ENCODE assay signal across 9 cellular contexts in the genomic region with DNA sequence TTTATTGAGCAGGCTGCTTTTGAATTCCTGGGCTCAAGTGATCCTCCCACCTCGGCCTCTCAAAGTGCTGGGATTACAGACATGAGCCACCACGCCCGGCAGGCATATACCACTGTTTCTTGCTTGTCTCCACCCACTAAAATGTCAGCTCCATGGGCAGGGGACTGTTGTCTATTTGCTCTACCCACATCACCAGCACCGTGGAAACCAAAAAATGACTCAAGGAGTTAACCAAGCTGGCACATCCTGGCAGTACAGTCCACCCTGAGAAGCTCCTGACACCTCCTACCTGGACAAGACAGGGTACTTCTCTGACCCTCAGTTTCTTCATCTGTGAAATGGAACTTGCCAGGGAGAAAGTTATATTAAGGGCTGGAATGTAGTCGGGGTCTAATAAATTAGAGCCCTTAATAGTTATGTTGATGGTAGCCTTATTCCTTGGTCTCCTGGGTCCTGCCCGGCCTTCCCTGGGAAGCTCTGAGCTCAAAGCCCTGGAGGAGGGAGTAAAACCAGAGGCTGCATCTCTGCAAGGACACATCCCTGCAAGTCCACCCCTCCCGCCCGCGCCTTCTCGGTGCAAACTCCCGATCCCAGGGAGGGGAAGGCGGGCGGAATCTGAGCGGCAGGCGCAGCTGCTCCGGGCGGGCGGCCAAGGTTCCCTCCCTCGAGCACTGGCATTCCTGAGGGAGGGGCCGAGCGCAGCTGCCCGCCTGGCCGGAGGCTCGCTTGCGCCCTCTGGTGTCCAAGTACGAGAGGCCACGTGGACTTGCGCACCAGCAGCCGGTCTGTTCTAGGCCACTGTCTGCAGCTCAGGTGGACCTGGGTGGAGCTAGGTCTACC. TPM values are rescaled to one million over a fixed set of nuclear protein-coding genes. Genes with fewer than 3 reads are reported as not detected.
DNase-seq lines count a peak whose midpoint lies in the region; ATAC-seq and TF ChIP-seq lines count a peak whose summit lies in the region.
"Had no signal": no experiment of that assay in that cellular context is flagged by ENCODE, and none has a peak within 500 bp of the region (broad histone marks: within the 10 kb centered on the region; RNA-seq: fewer than 3 reads in every experiment).

No MANE protein-coding gene starts in this region.

- peaks cover 6% of the 10 kb centered on the region for H3K27me3 Mint-ChIP-seq in HFFc6 (ENCODE audit: insufficient read depth)

- peak; percentile 66 for DNase-seq in CMK (ENCODE audit: low read depth)
- peak; percentile 88 for DNase-seq in HFFc6
- DNase-seq in NCI-H2227 treated with DMSO at 0.1 percent for 48 hours (lab: John Stamatoyannopoulos, UW), result peak; percentile 80
- DNase-seq in activated CD4-positive, CD25-positive, alpha-beta regulatory T cell (lab: John Stamatoyannopoulos, UW), result peak; percentile 47 to 70 (median 56)
- peak; percentile 95 to 97 for DNase-seq in cardiac fibroblast (ENCODE audit: low read depth in 2 of 2)
- peak; percentile 96 for DNase-seq in islet precursor cell
- peak; percentile 61 to 73 for DNase-seq in stimulated activated CD4-positive, alpha-beta T cell treated with anti-CD3 and anti-CD28 coated beads, Interleukin-15, amount 100 ng/mL, for 48 hours (ENCODE audit: low read depth in 2 of 2)

- H3K36me3 Mint-ChIP-seq in HFFc6 (ENCODE audit: low read depth), result no peaks in the 10 kb centered on the region

- H3K9me3 Mint-ChIP-seq in HFFc6, result no peaks in the 10 kb centered on the region

- H3K27ac Mint-ChIP-seq in HFFc6, result no peak overlapping the region

- no peak overlapping the region for H3K4me3 Mint-ChIP-seq in HFFc6

- ATAC-seq in GM21786 (IDR thresholded peaks at IDR 0.05; ENCODE audit: unreplicated experiment), result no peak

- peak; percentile 99 for TF ChIP-seq CTCF in HFFc6 (IDR thresholded peaks at IDR 0.05)
- TF ChIP-seq CTCF in cardiac fibroblast (IDR thresholded peaks at IDR 0.05; ENCODE audit: low read depth, low read length), result peak; percentile 92

- H3K4me1 Mint-ChIP-seq in HFFc6 (ENCODE audit: low read depth), result peaks cover 9% of the 10 kb centered on the region

- no peak overlapping the region for H3K4me3 ChIP-seq in cardiac fibroblast (replicated peaks in 1 of 2; ENCODE audit: low read depth in 2 of 2, low read length in 2 of 2)

RNA-seq across cellular contexts. Expression of a gene that starts 14.1 kb away (rescaled TPM):
- total RNA-seq in HFFc6 (2021; fragmentation: NEBNext Ultra II Directional; extraction: Animal tissue kit (Norgen Biotek cat#: 25700)), result not detected
- total RNA-seq: T-helper 2 cell treated with Interferon-gamma antibody and Interleukin-4, amounts not matched to agents 100 ng/mL and 5 ng/mL, for 36 hours had no signal

RNA-seq across cellular contexts. Expression of a gene that starts 17.1 kb away (rescaled TPM):
- 1 to 10 TPM; 1.3 to 3.7 (median 1.4) TPM for total RNA-seq in HFFc6 (2021; fragmentation: NEBNext Ultra II Directional; extraction: Animal tissue kit (Norgen Biotek cat#: 25700))
- total RNA-seq: T-helper 2 cell treated with Interferon-gamma antibody and Interleukin-4, amounts not matched to agents 100 ng/mL and 5 ng/mL, for 36 hours had no signal

RNA-seq across cellular contexts. Expression of a gene that starts 58.7 kb away (rescaled TPM):
- 10 to 100 TPM; 16.9 to 26.2 (median 21.1) TPM for total RNA-seq in HFFc6 (2021; fragmentation: NEBNext Ultra II Directional; extraction: Animal tissue kit (Norgen Biotek cat#: 25700))
